2 cellular contexts compared by ENCODE assay signal in genomic region chr4:158080354-158080753, GRCh38.
TF ChIP-seq lines count a peak whose summit lies in the region.

No MANE protein-coding gene starts in this region.

TF ChIP-seq in endothelial cell of umbilical vein, 7 proteins besides CTCF, POLR2A, EP300 and RAD21 (continued from another document):
- TF ChIP-seq GATA2 (IDR thresholded peaks at IDR 0.05; ENCODE audit: insufficient read depth, insufficient read length, low read depth, low read length) (no peak), MAX (IDR thresholded peaks at IDR 0.05; ENCODE audit: insufficient read depth, insufficient read length) (no peak), MYC (IDR thresholded peaks at IDR 0.05; ENCODE audit: low read depth, low read length) (no peak)

TF ChIP-seq in HepG2, 621 proteins besides CTCF, POLR2A, EP300 and RAD21:
- TF ChIP-seq ZNF770 (CRISPR knock-in tag; IDR thresholded peaks at IDR 0.05) (no peak), ZNF430 (CRISPR knock-in tag; IDR thresholded peaks at IDR 0.05) (no peak), ZNF326 (CRISPR knock-in tag; IDR thresholded peaks at IDR 0.05; ENCODE audit: borderline replicate concordance) (no peak), ZNF317 (CRISPR knock-in tag; IDR thresholded peaks at IDR 0.05) (no peak), ZNF12 (CRISPR knock-in tag; IDR thresholded peaks at IDR 0.05) (no peak), PHF20 (CRISPR knock-in tag; IDR thresholded peaks at IDR 0.05) (no peak), ELF4 (CRISPR knock-in tag; IDR thresholded peaks at IDR 0.05; ENCODE audit: borderline replicate concordance) (no peak), TERF1 (CRISPR knock-in tag; IDR thresholded peaks at IDR 0.05) (no peak), AHR (CRISPR knock-in tag; IDR thresholded peaks at IDR 0.05) (no peak), ZNF432 (CRISPR knock-in tag; IDR thresholded peaks at IDR 0.05; ENCODE audit: borderline replicate concordance) (no peak)
